Comparison of ENCODE assay signal across 9 cellular contexts in the genomic region with DNA sequence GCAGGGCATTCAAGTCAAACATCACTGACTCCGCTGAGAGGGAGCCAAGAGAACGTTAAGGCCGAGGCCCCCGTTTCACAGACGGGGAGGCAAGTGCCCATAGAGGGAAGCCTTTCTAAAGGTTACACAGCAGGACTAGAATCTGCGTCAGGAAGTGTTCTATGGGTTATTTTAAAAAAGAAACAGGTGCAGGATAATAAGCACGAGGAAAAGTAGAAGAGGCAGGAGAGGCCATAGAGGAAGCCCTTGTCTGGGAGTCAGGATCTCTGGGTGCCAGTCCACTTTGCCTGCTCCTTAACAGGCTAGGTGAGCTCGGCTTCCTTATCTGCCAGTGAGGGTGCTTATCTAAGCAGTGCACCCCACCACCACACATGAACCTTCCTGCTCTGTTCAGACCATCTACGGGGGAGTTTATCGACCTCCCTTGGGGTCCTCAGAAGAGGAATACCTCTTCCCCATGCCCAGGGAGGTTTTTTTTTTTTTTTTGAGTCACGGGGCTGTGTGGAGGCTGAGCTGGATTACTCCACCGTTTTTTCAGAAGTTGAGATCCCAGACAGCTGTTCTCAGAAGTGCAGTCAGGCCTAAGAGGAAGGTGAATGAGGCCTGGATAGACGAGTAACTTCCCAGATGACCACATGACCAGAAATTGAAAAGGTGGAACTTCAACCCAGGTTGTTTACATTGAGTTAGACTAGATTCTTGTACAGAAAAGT. TPM values are rescaled to one million over a fixed set of nuclear protein-coding genes. Genes with fewer than 3 reads are reported as not detected.
DNase-seq lines count a peak whose midpoint lies in the region; ATAC-seq, FAIRE-seq and TF ChIP-seq lines count a peak whose summit lies in the region.
"Had no signal": no experiment of that assay in that cellular context is flagged by ENCODE, and none has a peak within 500 bp of the region (broad histone marks: within the 10 kb centered on the region; RNA-seq: fewer than 3 reads in every experiment).

No MANE protein-coding gene starts in this region.

- no peak for FAIRE-seq in astrocyte (lab: Jason Lieb, UNC)
- FAIRE-seq: endometrium had no signal

- POLR2A ChIA-PET in activated CD4-positive, alpha-beta T cell treated with anti-CD3 and anti-CD28 coated beads for 36 hours (lab: Charles Lee), result interaction anchor here (1.0 to 1.7 kb wide), 5 partner anchors 8 to 330 kb away, joined by 3 to 5 read pairs (median 4); no protein-coding TSS in a partner anchor

- TF ChIP-seq CTCF in astrocyte (IDR thresholded peaks at IDR 0.05; ENCODE audit: insufficient read depth, low read depth, low read length), result no peak

- peak overlapping the region; percentile 79 for H2AFZ ChIP-seq in astrocyte (ENCODE audit: low read depth, low read length)

- H3K4me1 Mint-ChIP-seq in activated CD4-positive, alpha-beta T cell treated with anti-CD3 and anti-CD28 coated beads for 36 hours, result peaks cover 42% of the 10 kb centered on the region
- peaks cover 27% of the 10 kb centered on the region for H3K4me1 Mint-ChIP-seq in astrocyte (ENCODE audit: low read depth, unreplicated experiment)

- H3K36me3 ChIP-seq in astrocyte (ENCODE audit: insufficient read depth, low read length), result no peaks in the 10 kb centered on the region

- H3K9me3 Mint-ChIP-seq in activated CD4-positive, alpha-beta T cell treated with anti-CD3 and anti-CD28 coated beads for 36 hours (ENCODE audit: low read depth), result no peaks in the 10 kb centered on the region
- H3K9me3 Mint-ChIP-seq in astrocyte (ENCODE audit: unreplicated experiment), result peaks cover 2% of the 10 kb centered on the region

- no peak for ATAC-seq in activated CD4-positive, alpha-beta T cell treated with anti-CD3 and anti-CD28 coated beads for 36 hours
- ATAC-seq in left colon (peak; percentile 31), HG03280 (IDR thresholded peaks at IDR 0.05; ENCODE audit: unreplicated experiment) (no peak)

- peak overlapping the region; percentile 96 for H3K4me2 ChIP-seq in astrocyte (ENCODE audit: low read length)

- peak overlapping the region; percentile 84 for H3K9ac ChIP-seq in astrocyte (ENCODE audit: low read length)

- peak overlapping the region; percentile 92 for H3K4me3 Mint-ChIP-seq in activated CD4-positive, alpha-beta T cell treated with anti-CD3 and anti-CD28 coated beads for 36 hours
- H3K4me3 Mint-ChIP-seq in astrocyte (ENCODE audit: unreplicated experiment), result peak overlapping the region; percentile 88

- no peaks in the 10 kb centered on the region for H3K27me3 ChIP-seq in astrocyte (ENCODE audit: insufficient read depth, low read length)

- DNase-seq in activated CD4-positive, alpha-beta T cell treated with anti-CD3 and anti-CD28 coated beads for 36 hours, result no peak
- no peak for DNase-seq in activated CD4-positive, alpha-beta T cell treated with anti-CD3 and anti-CD28 coated beads, Interleukin-2, amount 50 U/mL, for 48 hours
- DNase-seq in NCI-H146 treated with DMSO at 0.1 percent for 48 hours (lab: John Stamatoyannopoulos, UW; ENCODE audit: unreplicated experiment) (peak; percentile 67), astrocyte (ENCODE audit: low read depth) (no peak), left colon (no peak), superior temporal gyrus (ENCODE audit: extremely low spot score) (peak; percentile 69), posterior vena cava (ENCODE audit: low spot score) (no peak)

- H3K9me3 ChIP-seq in astrocyte (ENCODE audit: insufficient read depth, low read depth, low read length), result no peaks in the 10 kb centered on the region

- peak overlapping the region; percentile 73 for H3K27ac ChIP-seq in astrocyte (ENCODE audit: low read depth, low read length)

- H3K27ac Mint-ChIP-seq in activated CD4-positive, alpha-beta T cell treated with anti-CD3 and anti-CD28 coated beads for 36 hours, result peak overlapping the region; percentile 93
- peak overlapping the region; percentile 89 for H3K27ac Mint-ChIP-seq in astrocyte (ENCODE audit: unreplicated experiment)

- peaks cover 30% of the 10 kb centered on the region for H3K79me2 ChIP-seq in astrocyte (ENCODE audit: insufficient read depth, low read length)

- peaks cover 8% of the 10 kb centered on the region for H3K36me3 Mint-ChIP-seq in activated CD4-positive, alpha-beta T cell treated with anti-CD3 and anti-CD28 coated beads for 36 hours (ENCODE audit: low read depth)
- no peaks in the 10 kb centered on the region for H3K36me3 Mint-ChIP-seq in astrocyte (ENCODE audit: low read depth, unreplicated experiment)

- intact Hi-C loops in activated CD4-positive, alpha-beta T cell treated with anti-CD3 and anti-CD28 coated beads for 36 hours (cut with DNase I, micrococcal nuclease), result loop anchor here (5.0 to 10.0 kb wide), 5 partner anchors 171 to 1028 kb away; partner anchors contain the start of genes ANAPC15 (in 1 of the 2), FAM168A (in 1 of the 2) and RAB6A (in 1 of the 2)
- intact Hi-C loops in left colon (cut with DNase I, micrococcal nuclease), result no loop called here
- intact Hi-C loops in posterior vena cava (cut with DNase I), result loop anchor here in 1 of 2 donors (10.0 kb wide), 1 partner anchor 318 kb away; no protein-coding TSS in a partner anchor

- H3K27me3 Mint-ChIP-seq in activated CD4-positive, alpha-beta T cell treated with anti-CD3 and anti-CD28 coated beads for 36 hours, result no peaks in the 10 kb centered on the region
- H3K27me3 Mint-ChIP-seq in astrocyte (ENCODE audit: low read depth, unreplicated experiment), result peaks cover 6% of the 10 kb centered on the region

- peaks cover 10% of the 10 kb centered on the region for H4K20me1 ChIP-seq in astrocyte (ENCODE audit: insufficient read depth, low read length)

- H3K4me1 ChIP-seq in astrocyte (ENCODE audit: insufficient read depth, low read length), result peaks cover 12% of the 10 kb centered on the region

- CTCF ChIA-PET in activated CD4-positive, alpha-beta T cell treated with anti-CD3 and anti-CD28 coated beads for 36 hours (lab: Charles Lee), result interaction anchor here (0.7 to 1.9 kb wide), 10 partner anchors 8 to 556 kb away, joined by 3 to 8 read pairs (median 4); no protein-coding TSS in a partner anchor

- H3K4me3 ChIP-seq in astrocyte (ENCODE audit: insufficient read depth, low read depth, low read length), result peak overlapping the region; percentile 84

RNA-seq across cellular contexts. Expression of gene FCHSD2, which starts 1.2 kb away (rescaled TPM):
- 10 to 100 TPM; 24.1 to 24.7 TPM for total RNA-seq in activated CD4-positive, alpha-beta T cell treated with anti-CD3 and anti-CD28 coated beads for 36 hours
- total RNA-seq in astrocyte (17.8 and 18.9 TPM in 2 replicates), left colon (10 to 100 TPM; 20.0 to 22.1 TPM), posterior vena cava (10 to 100 TPM; 55.6 to 62.1 TPM)

Comparison
In these comparisons a context has a peak if more than half of its experiments do, and no peak if none do; other contexts are left out.
1. DNase-seq: peak in NCI-H146 treated with DMSO at 0.1 percent for 48 hours (single experiment) and superior temporal gyrus (single experiment); none in activated CD4-positive, alpha-beta T cell treated with anti-CD3 and anti-CD28 coated beads for 36 hours (single experiment), activated CD4-positive, alpha-beta T cell treated with anti-CD3 and anti-CD28 coated beads, Interleukin-2, amount 50 U/mL, for 48 hours (0 of 2), astrocyte (single experiment), left colon (0 of 2) and posterior vena cava (single experiment).
2. intact Hi-C loops: an anchor here in activated CD4-positive, alpha-beta T cell treated with anti-CD3 and anti-CD28 coated beads for 36 hours (5.0 to 10.0 kb wide); none called in left colon.